In the genomic region with DNA sequence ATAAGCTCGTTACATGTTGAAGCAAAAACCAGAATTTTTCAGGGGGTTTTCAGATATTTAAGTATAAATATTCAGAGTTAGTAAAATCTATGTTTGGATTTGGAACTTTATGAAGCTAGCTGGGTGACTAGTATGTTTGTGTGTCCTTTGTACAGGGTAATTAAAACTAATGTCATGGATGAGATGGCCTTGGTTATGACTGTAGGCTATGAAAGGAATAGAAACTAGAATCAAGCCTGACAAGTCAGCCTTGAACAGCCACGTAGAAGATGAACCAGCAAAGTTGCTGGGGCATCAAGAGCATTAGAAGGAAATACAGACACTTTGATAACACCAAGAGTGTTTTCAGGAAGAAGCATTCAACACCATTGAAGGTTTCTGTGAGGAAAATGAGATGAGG, we compare ENCODE assay signal across 2 cellular contexts.
TF ChIP-seq lines count a peak whose summit lies in the region.

No MANE protein-coding gene starts in this region.

TF ChIP-seq in GM12878, 131 proteins besides CTCF, POLR2A, EP300 and RAD21:
- TF ChIP-seq, protein P1, sequence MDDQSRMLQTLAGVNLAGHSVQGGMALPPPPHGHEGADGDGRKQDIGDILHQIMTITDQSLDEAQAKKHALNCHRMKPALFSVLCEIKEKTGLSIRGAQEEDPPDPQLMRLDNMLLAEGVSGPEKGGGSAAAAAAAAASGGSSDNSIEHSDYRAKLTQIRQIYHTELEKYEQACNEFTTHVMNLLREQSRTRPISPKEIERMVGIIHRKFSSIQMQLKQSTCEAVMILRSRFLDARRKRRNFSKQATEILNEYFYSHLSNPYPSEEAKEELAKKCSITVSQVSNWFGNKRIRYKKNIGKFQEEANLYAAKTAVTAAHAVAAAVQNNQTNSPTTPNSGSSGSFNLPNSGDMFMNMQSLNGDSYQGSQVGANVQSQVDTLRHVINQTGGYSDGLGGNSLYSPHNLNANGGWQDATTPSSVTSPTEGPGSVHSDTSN (IDR thresholded peaks at IDR 0.05; ENCODE audit: insufficient replicate concordance, low read depth, low read length) = no peak
- no peak for TF ChIP-seq HCFC1 (IDR thresholded peaks at IDR 0.05; ENCODE audit: low read length)
- TF ChIP-seq MYB (IDR thresholded peaks at IDR 0.05; ENCODE audit: borderline replicate concordance, low read depth, low read length) = no peak
- no peak for TF ChIP-seq NRF1 (conservative IDR thresholded peaks at IDR 0.05; ENCODE audit: low read depth, low read length)
- no peak for TF ChIP-seq NR2F1 (conservative IDR thresholded peaks at IDR 0.05)
- TF ChIP-seq TCF7 (IDR thresholded peaks at IDR 0.05; ENCODE audit: borderline replicate concordance) = no peak
- TF ChIP-seq SPI1 (IDR thresholded peaks at IDR 0.05; ENCODE audit: borderline replicate concordance, insufficient read depth, low read depth, low read length) = no peak
- no peak for TF ChIP-seq CBX3 (IDR thresholded peaks at IDR 0.05; ENCODE audit: borderline replicate concordance, low read depth)
- TF ChIP-seq IKZF2 (IDR thresholded peaks at IDR 0.05) = no peak
- TF ChIP-seq SUZ12 (IDR thresholded peaks at IDR 0.05; ENCODE audit: unreplicated experiment) = no peak
- no peak for TF ChIP-seq TCF12 (IDR thresholded peaks at IDR 0.05; ENCODE audit: low read depth, low read length)
- TF ChIP-seq, protein P2, sequence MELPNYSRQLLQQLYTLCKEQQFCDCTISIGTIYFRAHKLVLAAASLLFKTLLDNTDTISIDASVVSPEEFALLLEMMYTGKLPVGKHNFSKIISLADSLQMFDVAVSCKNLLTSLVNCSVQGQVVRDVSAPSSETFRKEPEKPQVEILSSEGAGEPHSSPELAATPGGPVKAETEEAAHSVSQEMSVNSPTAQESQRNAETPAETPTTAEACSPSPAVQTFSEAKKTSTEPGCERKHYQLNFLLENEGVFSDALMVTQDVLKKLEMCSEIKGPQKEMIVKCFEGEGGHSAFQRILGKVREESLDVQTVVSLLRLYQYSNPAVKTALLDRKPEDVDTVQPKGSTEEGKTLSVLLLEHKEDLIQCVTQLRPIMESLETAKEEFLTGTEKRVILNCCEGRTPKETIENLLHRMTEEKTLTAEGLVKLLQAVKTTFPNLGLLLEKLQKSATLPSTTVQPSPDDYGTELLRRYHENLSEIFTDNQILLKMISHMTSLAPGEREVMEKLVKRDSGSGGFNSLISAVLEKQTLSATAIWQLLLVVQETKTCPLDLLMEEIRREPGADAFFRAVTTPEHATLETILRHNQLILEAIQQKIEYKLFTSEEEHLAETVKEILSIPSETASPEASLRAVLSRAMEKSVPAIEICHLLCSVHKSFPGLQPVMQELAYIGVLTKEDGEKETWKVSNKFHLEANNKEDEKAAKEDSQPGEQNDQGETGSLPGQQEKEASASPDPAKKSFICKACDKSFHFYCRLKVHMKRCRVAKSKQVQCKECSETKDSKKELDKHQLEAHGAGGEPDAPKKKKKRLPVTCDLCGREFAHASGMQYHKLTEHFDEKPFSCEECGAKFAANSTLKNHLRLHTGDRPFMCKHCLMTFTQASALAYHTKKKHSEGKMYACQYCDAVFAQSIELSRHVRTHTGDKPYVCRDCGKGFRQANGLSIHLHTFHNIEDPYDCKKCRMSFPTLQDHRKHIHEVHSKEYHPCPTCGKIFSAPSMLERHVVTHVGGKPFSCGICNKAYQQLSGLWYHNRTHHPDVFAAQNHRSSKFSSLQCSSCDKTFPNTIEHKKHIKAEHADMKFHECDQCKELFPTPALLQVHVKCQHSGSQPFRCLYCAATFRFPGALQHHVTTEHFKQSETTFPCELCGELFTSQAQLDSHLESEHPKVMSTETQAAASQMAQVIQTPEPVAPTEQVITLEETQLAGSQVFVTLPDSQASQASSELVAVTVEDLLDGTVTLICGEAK (IDR thresholded peaks at IDR 0.05; ENCODE audit: borderline replicate concordance) = no peak
- TF ChIP-seq, protein P3, sequence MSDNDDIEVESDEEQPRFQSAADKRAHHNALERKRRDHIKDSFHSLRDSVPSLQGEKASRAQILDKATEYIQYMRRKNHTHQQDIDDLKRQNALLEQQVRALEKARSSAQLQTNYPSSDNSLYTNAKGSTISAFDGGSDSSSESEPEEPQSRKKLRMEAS (IDR thresholded peaks at IDR 0.05; ENCODE audit: low read depth, low read length) = no peak
- no peak for TF ChIP-seq SMARCA5 (IDR thresholded peaks at IDR 0.05)

TF ChIP-seq in HepG2, 621 proteins besides CTCF, POLR2A, EP300 and RAD21 (continued from another document):
- TF ChIP-seq ZSCAN29 (CRISPR knock-in tag; conservative IDR thresholded peaks at IDR 0.05) (no peak), SYNCRIP (IDR thresholded peaks at IDR 0.05; ENCODE audit: insufficient read depth, low read depth, low read length) (no peak), SSRP1 (CRISPR knock-in tag; IDR thresholded peaks at IDR 0.05) (no peak), ZNF766 (CRISPR knock-in tag; IDR thresholded peaks at IDR 0.05; ENCODE audit: borderline replicate concordance) (no peak), MAF1 (CRISPR knock-in tag; IDR thresholded peaks at IDR 0.05; ENCODE audit: borderline replicate concordance) (no peak), ZNF136 (CRISPR knock-in tag; IDR thresholded peaks at IDR 0.05; ENCODE audit: low read depth) (no peak), AHR (CRISPR knock-in tag; IDR thresholded peaks at IDR 0.05) (no peak), ZNF446 (CRISPR knock-in tag; IDR thresholded peaks at IDR 0.05) (no peak), SRSF1 (optimal IDR thresholded peaks at IDR 0.05; ENCODE audit: low read depth, low read length) (no peak), ZNF234 (CRISPR knock-in tag; conservative IDR thresholded peaks at IDR 0.05) (no peak), ARNT (IDR thresholded peaks at IDR 0.05) (no peak), ZNF891 (CRISPR knock-in tag; IDR thresholded peaks at IDR 0.05) (no peak)
- TF ChIP-seq, protein P4, sequence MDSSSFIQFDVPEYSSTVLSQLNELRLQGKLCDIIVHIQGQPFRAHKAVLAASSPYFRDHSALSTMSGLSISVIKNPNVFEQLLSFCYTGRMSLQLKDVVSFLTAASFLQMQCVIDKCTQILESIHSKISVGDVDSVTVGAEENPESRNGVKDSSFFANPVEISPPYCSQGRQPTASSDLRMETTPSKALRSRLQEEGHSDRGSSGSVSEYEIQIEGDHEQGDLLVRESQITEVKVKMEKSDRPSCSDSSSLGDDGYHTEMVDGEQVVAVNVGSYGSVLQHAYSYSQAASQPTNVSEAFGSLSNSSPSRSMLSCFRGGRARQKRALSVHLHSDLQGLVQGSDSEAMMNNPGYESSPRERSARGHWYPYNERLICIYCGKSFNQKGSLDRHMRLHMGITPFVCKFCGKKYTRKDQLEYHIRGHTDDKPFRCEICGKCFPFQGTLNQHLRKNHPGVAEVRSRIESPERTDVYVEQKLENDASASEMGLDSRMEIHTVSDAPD (CRISPR knock-in tag; IDR thresholded peaks at IDR 0.05) = no peak
